Comparison of ENCODE assay signal across 33 cellular contexts in genomic region chrX:15926622-15927021, GRCh38.
"Had no signal": no experiment of that assay in that cellular context is flagged by ENCODE, and none has a peak within 500 bp of the region (broad histone marks: within the 10 kb centered on the region; RNA-seq: fewer than 3 reads in every experiment).

No MANE protein-coding gene starts in this region.

- H3K4me1 Mint-ChIP-seq: activated naive CD4-positive, alpha-beta T cell treated with anti-CD3 and anti-CD28 coated beads, Interleukin-2, amount 50 U/mL, for 24 hours; activated naive CD8-positive, alpha-beta T cell treated with anti-CD3 and anti-CD28 coated beads for 36 hours; activated naive CD8-positive, alpha-beta T cell treated with anti-CD3 and anti-CD28 coated beads, Interleukin-2, amount 50 U/mL, for 24 hours had no signal

- H3K4me3 Mint-ChIP-seq: activated B cell treated with CpG ODN at 0.5 μM for 24 hours; activated CD8-positive, alpha-beta T cell treated with anti-CD3 and anti-CD28 coated beads for 36 hours; activated naive CD4-positive, alpha-beta T cell treated with anti-CD3 and anti-CD28 coated beads for 36 hours; activated naive CD4-positive, alpha-beta T cell treated with anti-CD3 and anti-CD28 coated beads, Interleukin-2, amount 50 U/mL, for 24 hours; activated naive CD8-positive, alpha-beta T cell treated with anti-CD3 and anti-CD28 coated beads for 36 hours; activated naive CD8-positive, alpha-beta T cell treated with anti-CD3 and anti-CD28 coated beads, Interleukin-2, amount 50 U/mL, for 24 hours; activated T-cell treated with anti-CD3 and anti-CD28 coated beads, Interleukin-2, amount 50 U/mL, for 4 hours; brain; endodermal cell; T-helper 17 cell; T-helper 2 cell treated with Interferon-gamma antibody and Interleukin-4, amounts not matched to agents 5 μg/mL and 100 μg/mL, for 36 hours had no signal

- H3K9me3 Mint-ChIP-seq: activated B cell treated with CpG ODN at 0.5 μM for 24 hours; activated CD8-positive, alpha-beta T cell treated with anti-CD3 and anti-CD28 coated beads for 36 hours; activated naive CD4-positive, alpha-beta T cell treated with anti-CD3 and anti-CD28 coated beads for 36 hours; activated naive CD4-positive, alpha-beta T cell treated with anti-CD3 and anti-CD28 coated beads, Interleukin-2, amount 50 U/mL, for 24 hours; activated naive CD8-positive, alpha-beta T cell treated with anti-CD3 and anti-CD28 coated beads for 36 hours; activated naive CD8-positive, alpha-beta T cell treated with anti-CD3 and anti-CD28 coated beads, Interleukin-2, amount 50 U/mL, for 24 hours; activated T-cell treated with anti-CD3 and anti-CD28 coated beads, Interleukin-2, amount 50 U/mL, for 4 hours; activated T-helper 2 cell treated with anti-CD3 and anti-CD28 coated beads, Interferon-gamma antibody, Interleukin-2, Interleukin-4, amounts not matched to agents 10 μg/mL and 5 μg/mL and 100 μg/mL, durations not matched to agents 14 hours and 24 hours and 36 hours; endodermal cell; T-helper 2 cell treated with Interferon-gamma antibody and Interleukin-4, amounts not matched to agents 5 μg/mL and 100 μg/mL, for 36 hours had no signal

- H3K27ac Mint-ChIP-seq: activated B cell treated with CpG ODN at 0.5 μM for 24 hours; activated CD8-positive, alpha-beta T cell treated with anti-CD3 and anti-CD28 coated beads for 36 hours; activated naive CD4-positive, alpha-beta T cell treated with anti-CD3 and anti-CD28 coated beads for 36 hours; activated naive CD4-positive, alpha-beta T cell treated with anti-CD3 and anti-CD28 coated beads, Interleukin-2, amount 50 U/mL, for 24 hours; activated naive CD8-positive, alpha-beta T cell treated with anti-CD3 and anti-CD28 coated beads for 36 hours; activated naive CD8-positive, alpha-beta T cell treated with anti-CD3 and anti-CD28 coated beads, Interleukin-2, amount 50 U/mL, for 24 hours; activated T-helper 2 cell treated with anti-CD3 and anti-CD28 coated beads, Interferon-gamma antibody, Interleukin-2, Interleukin-4, amounts not matched to agents 10 μg/mL and 5 μg/mL and 100 μg/mL, durations not matched to agents 14 hours and 24 hours and 36 hours; brain; endodermal cell; T-helper 17 cell; T-helper 2 cell treated with Interferon-gamma antibody and Interleukin-4, amounts not matched to agents 5 μg/mL and 100 μg/mL, for 36 hours had no signal

- DNase-seq: activated B cell treated with CpG ODN at 0.5 μM for 24 hours; activated CD4-positive, alpha-beta T cell treated with anti-CD3 and anti-CD28 coated beads for 48 hours; activated CD4-positive, alpha-beta T cell treated with anti-CD3 and anti-CD28 coated beads, Interleukin-2, amount 50 U/mL, for 1 hour; activated CD4-positive, alpha-beta T cell treated with anti-CD3 and anti-CD28 coated beads, Interleukin-2, amount 50 U/mL, for 48 hours; activated CD8-positive, alpha-beta memory T cell treated with anti-CD3 and anti-CD28 coated beads for 24 hours; activated CD8-positive, alpha-beta T cell treated with anti-CD3 and anti-CD28 coated beads for 36 hours; activated effector memory CD4-positive, alpha-beta T cell treated with anti-CD3 and anti-CD28 coated beads, Interleukin-2, amount 50 U/mL, for 16 hours; activated naive CD4-positive, alpha-beta T cell treated with anti-CD3 and anti-CD28 coated beads for 36 hours; activated naive CD8-positive, alpha-beta T cell treated with anti-CD3 and anti-CD28 coated beads for 36 hours; activated naive CD8-positive, alpha-beta T cell treated with anti-CD3 and anti-CD28 coated beads, Interleukin-2, amount 50 U/mL, for 24 hours; activated T-cell treated with anti-CD3 and anti-CD28 coated beads, Interleukin-2, amount 50 U/mL, for 4 hours; adrenal gland; amygdala; aorta; central memory CD4-positive, alpha-beta T cell; cerebellar nuclear complex; colonic mucosa; effector memory CD4-positive, alpha-beta T cell; endodermal cell; foreskin fibroblast; heart left ventricle; T-helper 17 cell; T1000; WERI-Rb-1 had no signal

- H3K27ac ChIP-seq: adrenal gland, breast epithelium, cardiac muscle cell, colonic mucosa, heart left ventricle, WERI-Rb-1 had no signal

- ATAC-seq: activated CD4-positive, CD25-positive, alpha-beta regulatory T cell treated with anti-CD3 and anti-CD28 coated beads, Interleukin-2, amount 50 U/mL, for 24 hours; activated CD8-positive, alpha-beta T cell treated with anti-CD3 and anti-CD28 coated beads for 36 hours; activated naive CD8-positive, alpha-beta T cell treated with anti-CD3 and anti-CD28 coated beads, Interleukin-2, amount 50 U/mL, for 24 hours; activated T-cell treated with anti-CD3 and anti-CD28 coated beads, Interleukin-2, amount 50 U/mL, for 4 hours; esophagus mucosa; heart left ventricle; T-helper 17 cell had no signal

- FAIRE-seq: frontal cortex had no signal

- H3K4me1 ChIP-seq: adrenal gland, breast epithelium, colonic mucosa, heart left ventricle had no signal

- H3K27me3 Mint-ChIP-seq: activated B cell treated with CpG ODN at 0.5 μM for 24 hours had no signal

- H3K36me3 ChIP-seq: adrenal gland, breast epithelium, cardiac muscle cell, colonic mucosa, heart left ventricle, WERI-Rb-1 had no signal

- H3K36me3 Mint-ChIP-seq: activated naive CD4-positive, alpha-beta T cell treated with anti-CD3 and anti-CD28 coated beads, Interleukin-2, amount 50 U/mL, for 24 hours; activated naive CD8-positive, alpha-beta T cell treated with anti-CD3 and anti-CD28 coated beads for 36 hours; brain had no signal

- H3K27me3 ChIP-seq: cardiac muscle cell, colonic mucosa had no signal

- H3K4me3 ChIP-seq: adrenal gland, breast epithelium, cardiac muscle cell, colonic mucosa, heart left ventricle had no signal

- H3K9me3 ChIP-seq: adrenal gland, breast epithelium, colonic mucosa, heart left ventricle had no signal
